In the genomic region with DNA sequence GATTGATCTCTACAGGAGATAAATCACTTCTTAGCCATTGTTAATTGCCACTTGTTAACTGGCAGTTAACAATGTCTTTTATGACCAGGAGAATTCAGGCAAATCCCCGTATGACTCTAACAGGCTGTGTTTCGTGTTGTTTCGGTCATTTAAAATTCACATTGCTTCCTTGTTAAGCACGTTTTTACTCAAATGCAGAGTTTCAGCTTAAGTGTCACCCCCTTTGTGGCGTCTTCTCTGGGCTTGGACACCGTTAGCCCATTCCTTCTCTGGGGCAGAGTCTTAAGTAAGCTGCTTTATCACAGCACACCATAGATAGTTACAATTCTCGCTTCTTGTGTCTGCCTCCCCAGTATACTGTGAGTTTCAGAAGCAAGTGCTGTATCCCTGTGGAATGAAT, we compare ENCODE assay signal across 1 cellular context.
TF ChIP-seq lines count a peak whose summit lies in the region.

No MANE protein-coding gene starts in this region.

TF ChIP-seq in A549, 52 proteins besides CTCF, POLR2A, EP300 and RAD21 (continued from another document):
- TF ChIP-seq, protein P1, sequence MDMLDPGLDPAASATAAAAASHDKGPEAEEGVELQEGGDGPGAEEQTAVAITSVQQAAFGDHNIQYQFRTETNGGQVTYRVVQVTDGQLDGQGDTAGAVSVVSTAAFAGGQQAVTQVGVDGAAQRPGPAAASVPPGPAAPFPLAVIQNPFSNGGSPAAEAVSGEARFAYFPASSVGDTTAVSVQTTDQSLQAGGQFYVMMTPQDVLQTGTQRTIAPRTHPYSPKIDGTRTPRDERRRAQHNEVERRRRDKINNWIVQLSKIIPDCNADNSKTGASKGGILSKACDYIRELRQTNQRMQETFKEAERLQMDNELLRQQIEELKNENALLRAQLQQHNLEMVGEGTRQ (IDR thresholded peaks at IDR 0.05), result no peak
- TF ChIP-seq MYC (IDR thresholded peaks at IDR 0.05; ENCODE audit: borderline replicate concordance, low read length) (no peak), ZNF302 (CRISPR knock-in tag; IDR thresholded peaks at IDR 0.05) (no peak), CBX2 (IDR thresholded peaks at IDR 0.05; ENCODE audit: borderline replicate concordance, low read depth) (no peak)
- TF ChIP-seq, protein P2, sequence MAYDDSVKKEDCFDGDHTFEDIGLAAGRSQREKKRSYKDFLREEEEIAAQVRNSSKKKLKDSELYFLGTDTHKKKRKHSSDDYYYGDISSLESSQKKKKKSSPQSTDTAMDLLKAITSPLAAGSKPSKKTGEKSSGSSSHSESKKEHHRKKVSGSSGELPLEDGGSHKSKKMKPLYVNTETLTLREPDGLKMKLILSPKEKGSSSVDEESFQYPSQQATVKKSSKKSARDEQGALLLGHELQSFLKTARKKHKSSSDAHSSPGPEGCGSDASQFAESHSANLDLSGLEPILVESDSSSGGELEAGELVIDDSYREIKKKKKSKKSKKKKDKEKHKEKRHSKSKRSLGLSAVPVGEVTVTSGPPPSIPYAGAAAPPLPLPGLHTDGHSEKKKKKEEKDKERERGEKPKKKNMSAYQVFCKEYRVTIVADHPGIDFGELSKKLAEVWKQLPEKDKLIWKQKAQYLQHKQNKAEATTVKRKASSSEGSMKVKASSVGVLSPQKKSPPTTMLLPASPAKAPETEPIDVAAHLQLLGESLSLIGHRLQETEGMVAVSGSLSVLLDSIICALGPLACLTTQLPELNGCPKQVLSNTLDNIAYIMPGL (CRISPR knock-in tag; IDR thresholded peaks at IDR 0.05; ENCODE audit: borderline replicate concordance), result no peak
TF ChIP-seq in A549: peak in this region for 0.
